In genomic region chr5:107538331-107539162, GRCh38 we compare ENCODE assay signal across 17 cellular contexts.
DNase-seq lines count a peak whose midpoint lies in the region; ATAC-seq and TF ChIP-seq lines count a peak whose summit lies in the region.
"Had no signal": no experiment of that assay in that cellular context is flagged by ENCODE, and none has a peak within 500 bp of the region (broad histone marks: within the 10 kb centered on the region; RNA-seq: fewer than 3 reads in every experiment).

No MANE protein-coding gene starts in this region.

- no peak for ATAC-seq in right cardiac atrium
- ATAC-seq: activated T-helper 17 cell treated with anti-CD3 and anti-CD28 coated beads, Interleukin-2, amount 50 U/mL, for 72 hours; psoas muscle had no signal

- H3K4me1 Mint-ChIP-seq in glutamatergic neuron (ENCODE audit: low read depth, unreplicated experiment) (peaks cover 59% of the 10 kb centered on the region), type B pancreatic cell (ENCODE audit: unreplicated experiment) (peaks cover 57% of the 10 kb centered on the region)

- H3K27ac ChIP-seq in right atrium auricular region (peak overlapping the region; percentile 3 to 62), right cardiac atrium (ENCODE audit: low read length) (no peak overlapping the region)
- H3K27ac ChIP-seq: adrenal gland, psoas muscle, thoracic aorta, VCaP had no signal

- peaks cover 0 to 25% of the 10 kb centered on the region in 2 donors for H3K4me1 ChIP-seq in right atrium auricular region
- H3K4me1 ChIP-seq in right cardiac atrium (ENCODE audit: control insufficient read depth, insufficient read depth, low read length), result peaks cover 4% of the 10 kb centered on the region

- H3K4me3 Mint-ChIP-seq in glutamatergic neuron (ENCODE audit: unreplicated experiment) (no peak overlapping the region), type B pancreatic cell (peak overlapping the region; percentile 34)
- H3K4me3 Mint-ChIP-seq: activated T-helper 17 cell treated with anti-CD3 and anti-CD28 coated beads, Interleukin-2, amount 50 U/mL, for 72 hours had no signal

- DNase-seq in right atrium auricular region (ENCODE audit: low spot score), result no peak
- no peak for DNase-seq in right cardiac atrium
- peak; percentile 40 for DNase-seq in RPMI7951 (ENCODE audit: low read depth)
- DNase-seq in glutamatergic neuron, result no peak
- DNase-seq in type B pancreatic cell (ENCODE audit: extremely low spot score, unreplicated experiment), result no peak
- no peak for DNase-seq in stimulated activated naive CD4-positive, alpha-beta T cell treated with Interleukin-2 at 50 U/mL for 16 hours (lab: John Stamatoyannopoulos, UW)
- no peak for DNase-seq in NOMO-1 (lab: John Stamatoyannopoulos, UW; ENCODE audit: unreplicated experiment in 2 of 2)
- DNase-seq in germinal center (ENCODE audit: low spot score), result no peak
- DNase-seq: activated CD8-positive, alpha-beta memory T cell treated with anti-CD3 and anti-CD28 coated beads for 24 hours; adrenal gland; erythroblast; kidney; MG63; psoas muscle had no signal

- H3K36me3 ChIP-seq in right atrium auricular region, result no peaks in the 10 kb centered on the region
- H3K36me3 ChIP-seq: adrenal gland, MG63, thoracic aorta had no signal

- intact Hi-C loops in right cardiac atrium (cut with DNase I), result no loop called here

- no peaks in the 10 kb centered on the region for H3K9me3 ChIP-seq in right atrium auricular region
- H3K9me3 ChIP-seq in right cardiac atrium (ENCODE audit: control insufficient read depth, low read length), result no peaks in the 10 kb centered on the region
- H3K9me3 ChIP-seq: adrenal gland, MG63, psoas muscle, thoracic aorta had no signal

- H3K27ac Mint-ChIP-seq in glutamatergic neuron (ENCODE audit: unreplicated experiment), result peak overlapping the region; percentile 38
- H3K27ac Mint-ChIP-seq in type B pancreatic cell, result no peak overlapping the region
- H3K27ac Mint-ChIP-seq: activated T-helper 17 cell treated with anti-CD3 and anti-CD28 coated beads, Interleukin-2, amount 50 U/mL, for 72 hours had no signal

- H3K36me3 Mint-ChIP-seq in glutamatergic neuron (ENCODE audit: unreplicated experiment) (no peaks in the 10 kb centered on the region), type B pancreatic cell (peaks cover 9% of the 10 kb centered on the region)

- H3K9me3 Mint-ChIP-seq in glutamatergic neuron (ENCODE audit: unreplicated experiment), result peaks cover 8% of the 10 kb centered on the region
- H3K9me3 Mint-ChIP-seq in type B pancreatic cell, result no peaks in the 10 kb centered on the region
- H3K9me3 Mint-ChIP-seq: activated T-helper 17 cell treated with anti-CD3 and anti-CD28 coated beads, Interleukin-2, amount 50 U/mL, for 72 hours had no signal

- no peak overlapping the region for H3K4me3 ChIP-seq in right atrium auricular region
- H3K4me3 ChIP-seq in right cardiac atrium (ENCODE audit: low read length), result no peak overlapping the region
- H3K4me3 ChIP-seq: adrenal gland, MG63, psoas muscle, thoracic aorta had no signal

- H3K27me3 ChIP-seq in right atrium auricular region (no peaks in the 10 kb centered on the region), right cardiac atrium (ENCODE audit: control insufficient read depth, insufficient read depth) (no peaks in the 10 kb centered on the region)
- H3K27me3 ChIP-seq: adrenal gland, MG63 had no signal

- H3K27me3 Mint-ChIP-seq in glutamatergic neuron (ENCODE audit: unreplicated experiment), result no peaks in the 10 kb centered on the region
- H3K27me3 Mint-ChIP-seq in type B pancreatic cell, result peaks cover 20% of the 10 kb centered on the region

- TF ChIP-seq CTCF in right atrium auricular region (IDR thresholded peaks at IDR 0.05), result no peak
- no peak for TF ChIP-seq CTCF in glutamatergic neuron (IDR thresholded peaks at IDR 0.05; ENCODE audit: partially characterized antibody, unreplicated experiment)
- no peak for TF ChIP-seq CTCF in type B pancreatic cell (conservative IDR thresholded peaks at IDR 0.05)

- 76% methylated on average over 5 of the region's 5 CpGs for WGBS in right cardiac atrium
